ENCODE assay signal across 16 cellular contexts in genomic region chr3:150035910-150036661, GRCh38.
"Had no signal": no experiment of that assay in that cellular context is flagged by ENCODE, and none has a peak within 500 bp of the region (broad histone marks: within the 10 kb centered on the region; RNA-seq: fewer than 3 reads in every experiment).

No MANE protein-coding gene starts in this region.

- H3K9ac ChIP-seq: parathyroid adenoma had no signal

- H2AFZ ChIP-seq: parathyroid adenoma had no signal

- DNase-seq: activated CD4-positive, alpha-beta T cell treated with anti-CD3 and anti-CD28 coated beads for 48 hours; activated CD8-positive, alpha-beta memory T cell treated with anti-CD3 and anti-CD28 coated beads, Interleukin-2, amount 50 U/mL, for 4 hours; activated CD8-positive, alpha-beta T cell treated with anti-CD3 and anti-CD28 coated beads, Interleukin-2, amount 10 ng/mL, durations not matched to agents 7 days and 5 days; activated gamma-delta T cell; activated T-cell treated with anti-CD3 and anti-CD28 coated beads, Interleukin-2, amount 50 U/mL, for 72 hours; amygdala; dorsolateral prefrontal cortex; hippocampal formation; kidney glomerular epithelial cell; stimulated activated CD4-positive, alpha-beta T cell treated with anti-CD3 and anti-CD28 coated beads, Interleukin-2, amount 100 ng/mL, for 48 hours; T-helper 17 cell had no signal

- H3K4me3 Mint-ChIP-seq: activated CD8-positive, alpha-beta T cell treated with anti-CD3 and anti-CD28 coated beads, Interleukin-2, amount 10 ng/mL, durations not matched to agents 7 days and 5 days; activated T-cell treated with anti-CD3 and anti-CD28 coated beads, Interleukin-2, amount 50 U/mL, for 72 hours; nephron; stimulated activated memory B cell treated with anti-CD40 and anti-IgM and Interleukin-4, amounts not matched to agents 10 μg/mL and 1 μg/mL and 100 μg/mL, for 72 hours; T-helper 17 cell; WTC11 had no signal

- H3K27ac Mint-ChIP-seq: activated CD8-positive, alpha-beta T cell treated with anti-CD3 and anti-CD28 coated beads, Interleukin-2, amount 10 ng/mL, durations not matched to agents 7 days and 5 days; activated naive CD4-positive, alpha-beta T cell treated with anti-CD3 and anti-CD28 coated beads, Interleukin-2, amount 50 U/mL, for 72 hours; activated T-cell treated with anti-CD3 and anti-CD28 coated beads, Interleukin-2, amount 50 U/mL, for 72 hours; stimulated activated memory B cell treated with anti-CD40 and anti-IgM and Interleukin-4, amounts not matched to agents 10 μg/mL and 1 μg/mL and 100 μg/mL, for 72 hours; T-helper 17 cell; WTC11 had no signal

- H3K27me3 ChIP-seq: dorsolateral prefrontal cortex had no signal

- H3K4me1 ChIP-seq: parathyroid adenoma had no signal

- H3K4me3 ChIP-seq: dorsolateral prefrontal cortex had no signal

- H3K9me3 Mint-ChIP-seq: stimulated activated memory B cell treated with anti-CD40 and anti-IgM and Interleukin-4, amounts not matched to agents 10 μg/mL and 1 μg/mL and 100 μg/mL, for 72 hours had no signal

- H3K27ac ChIP-seq: dorsolateral prefrontal cortex, parathyroid adenoma had no signal

- H3K79me2 ChIP-seq: parathyroid adenoma had no signal

- H3K36me3 Mint-ChIP-seq: stimulated activated memory B cell treated with anti-CD40 and anti-IgM and Interleukin-4, amounts not matched to agents 10 μg/mL and 1 μg/mL and 100 μg/mL, for 72 hours had no signal

- H3K4me1 Mint-ChIP-seq: stimulated activated memory B cell treated with anti-CD40 and anti-IgM and Interleukin-4, amounts not matched to agents 10 μg/mL and 1 μg/mL and 100 μg/mL, for 72 hours; T-helper 17 cell had no signal

- ATAC-seq: activated CD8-positive, alpha-beta T cell treated with anti-CD3 and anti-CD28 coated beads, Interleukin-2, amount 10 ng/mL, durations not matched to agents 7 days and 5 days; activated naive CD4-positive, alpha-beta T cell treated with anti-CD3 and anti-CD28 coated beads, Interleukin-2, amount 50 U/mL, for 72 hours; activated T-cell treated with anti-CD3 and anti-CD28 coated beads, Interleukin-2, amount 50 U/mL, for 72 hours; stimulated activated memory B cell treated with anti-CD40 and anti-IgM and Interleukin-4, amounts not matched to agents 10 μg/mL and 1 μg/mL and 100 μg/mL, for 72 hours; T-helper 17 cell had no signal
